Comparison of ENCODE assay signal across 1 cellular context in genomic region chr19:48654299-48655059, GRCh38.
TF ChIP-seq lines count a peak whose summit lies in the region.

No MANE protein-coding gene starts in this region.

TF ChIP-seq in SK-N-SH, 30 proteins besides CTCF, POLR2A, EP300 and RAD21 (continued from another document):
- peak; percentile 46; the same call in 1 of the 2 replicates for TF ChIP-seq MAX (IDR thresholded peaks at IDR 0.05; ENCODE audit: low read depth)
- TF ChIP-seq TCF12 (IDR thresholded peaks at IDR 0.05): peak; percentile 79
- TF ChIP-seq PBX3 (IDR thresholded peaks at IDR 0.05): no peak
- TF ChIP-seq EZH2phosphoT487 (IDR thresholded peaks at IDR 0.05; ENCODE audit: borderline replicate concordance, low read depth): no peak
- TF ChIP-seq USF2 (IDR thresholded peaks at IDR 0.05; ENCODE audit: borderline replicate concordance, low read depth, low read length): no peak
- peak; percentile 47; the same call in 1 of the 2 replicates for TF ChIP-seq RCOR1 (IDR thresholded peaks at IDR 0.05; ENCODE audit: low read length)
- no peak for TF ChIP-seq GABPA (IDR thresholded peaks at IDR 0.05; ENCODE audit: low read depth)
- TF ChIP-seq JUND (IDR thresholded peaks at IDR 0.05): no peak
- no peak for TF ChIP-seq USF1 (IDR thresholded peaks at IDR 0.05; ENCODE audit: borderline replicate concordance, low read depth)
- no peak for TF ChIP-seq TAF1 (IDR thresholded peaks at IDR 0.05; ENCODE audit: borderline replicate concordance, low read depth, low read length)
- no peak for TF ChIP-seq RFX5 (IDR thresholded peaks at IDR 0.05; ENCODE audit: low read length)
- no peak for TF ChIP-seq IRF3 (IDR thresholded peaks at IDR 0.05; ENCODE audit: low read depth, low read length)
- no peak for TF ChIP-seq YY1 (IDR thresholded peaks at IDR 0.05; ENCODE audit: low read depth)
- no peak for TF ChIP-seq MEF2A (IDR thresholded peaks at IDR 0.05; ENCODE audit: borderline replicate concordance, low read depth)
- no peak for TF ChIP-seq TEAD4 (IDR thresholded peaks at IDR 0.05; ENCODE audit: borderline replicate concordance, insufficient read depth)
- TF ChIP-seq CHD2 (IDR thresholded peaks at IDR 0.05; ENCODE audit: low read length, partially characterized antibody): peak; percentile 60
- peak; percentile 32; the same call in 1 of the 2 replicates for TF ChIP-seq NFIC (IDR thresholded peaks at IDR 0.05; ENCODE audit: borderline replicate concordance)
- TF ChIP-seq NRF1 (IDR thresholded peaks at IDR 0.05; ENCODE audit: low read depth, low read length): no peak
- TF ChIP-seq MXI1 (IDR thresholded peaks at IDR 0.05; ENCODE audit: low read depth, low read length): peak; percentile 55; the same call in 1 of the 2 replicates
- TF ChIP-seq SIN3A (IDR thresholded peaks at IDR 0.05; ENCODE audit: borderline replicate concordance, low read depth, low read length): no peak
- no peak for TF ChIP-seq ZBTB33 (IDR thresholded peaks at IDR 0.05; ENCODE audit: borderline replicate concordance, low read depth)
- TF ChIP-seq POLR2AphosphoS5 (IDR thresholded peaks at IDR 0.05; ENCODE audit: low read depth, low read length): no peak
- TF ChIP-seq FOSL2 (IDR thresholded peaks at IDR 0.05; ENCODE audit: borderline replicate concordance, low read depth): no peak
- no peak for TF ChIP-seq ELF1 (IDR thresholded peaks at IDR 0.05)
- no peak for TF ChIP-seq RXRA (IDR thresholded peaks at IDR 0.05; ENCODE audit: borderline replicate concordance, low read depth)
- no peak for TF ChIP-seq GATA2 (CRISPR knock-in tag; IDR thresholded peaks at IDR 0.05)
- TF ChIP-seq SMC3 (IDR thresholded peaks at IDR 0.05; ENCODE audit: low read depth, low read length): no peak
- TF ChIP-seq FOXM1 (IDR thresholded peaks at IDR 0.05; ENCODE audit: low read depth): no peak
- TF ChIP-seq REST (IDR thresholded peaks at IDR 0.05; ENCODE audit: low read depth, low read length): no peak
